In genomic region chr10:69734416-69734796, GRCh38 we compare ENCODE assay signal across 21 cellular contexts.
DNase-seq lines count a peak whose midpoint lies in the region; ATAC-seq and TF ChIP-seq lines count a peak whose summit lies in the region.
"Had no signal": no experiment of that assay in that cellular context is flagged by ENCODE, and none has a peak within 500 bp of the region (broad histone marks: within the 10 kb centered on the region; RNA-seq: fewer than 3 reads in every experiment).

No MANE protein-coding gene starts in this region.

- H3K4me3 ChIP-seq in OCI-LY7 (ENCODE audit: low read depth, low read length, poor library complexity, severe bottlenecking): no peak overlapping the region
- no peak overlapping the region for H3K4me3 ChIP-seq in epithelial cell of esophagus (ENCODE audit: low read length)
- H3K4me3 ChIP-seq in skeletal muscle tissue (ENCODE audit: low read length in 3 of 3): no peak overlapping the region
- H3K4me3 ChIP-seq: uterus had no signal

- peak overlapping the region; percentile 44; the same call in 1 of the 2 replicates for H2AFZ ChIP-seq in OCI-LY7 (ENCODE audit: low read length)

- H3K9ac ChIP-seq in skeletal muscle tissue (ENCODE audit: low read depth in 1 of 3, low read length in 3 of 3): peak overlapping the region in 1 of 3 donors; percentile 4

- H3K36me3 Mint-ChIP-seq in activated CD4-positive, alpha-beta T cell treated with anti-CD3 and anti-CD28 coated beads, Interleukin-2, amount 10 ng/mL, durations not matched to agents 24 days and 14 days (ENCODE audit: low read depth): no peaks in the 10 kb centered on the region
- H3K36me3 Mint-ChIP-seq: activated CD4-positive, alpha-beta memory T cell treated with anti-CD3 and anti-CD28 coated beads for 36 hours; activated naive CD4-positive, alpha-beta T cell treated with anti-CD3 and anti-CD28 coated beads, Interleukin-2, amount 50 U/mL, for 72 hours; brain; mesothelial cell of epicardium had no signal

- no peaks in the 10 kb centered on the region for H3K9me3 Mint-ChIP-seq in activated CD4-positive, alpha-beta T cell treated with anti-CD3 and anti-CD28 coated beads, Interleukin-2, amount 10 ng/mL, durations not matched to agents 24 days and 14 days
- H3K9me3 Mint-ChIP-seq: activated CD4-positive, alpha-beta memory T cell treated with anti-CD3 and anti-CD28 coated beads for 36 hours; activated naive CD4-positive, alpha-beta T cell treated with anti-CD3 and anti-CD28 coated beads, Interleukin-2, amount 50 U/mL, for 72 hours; mesothelial cell of epicardium; neural crest cell had no signal

- ATAC-seq in GM18511 (IDR thresholded peaks at IDR 0.05; ENCODE audit: unreplicated experiment) (no peak), GM18519 (IDR thresholded peaks at IDR 0.05; ENCODE audit: low FRiP score, unreplicated experiment) (no peak)

- H3K9me2 ChIP-seq in OCI-LY7 (ENCODE audit: insufficient read depth, low read length): no peaks in the 10 kb centered on the region

- peak overlapping the region; percentile 1 for H3K27ac Mint-ChIP-seq in activated CD4-positive, alpha-beta T cell treated with anti-CD3 and anti-CD28 coated beads, Interleukin-2, amount 10 ng/mL, durations not matched to agents 24 days and 14 days
- H3K27ac Mint-ChIP-seq: activated CD4-positive, alpha-beta memory T cell treated with anti-CD3 and anti-CD28 coated beads for 36 hours; mesothelial cell of epicardium had no signal

- peaks cover 7% of the 10 kb centered on the region for H3K27me3 Mint-ChIP-seq in activated CD4-positive, alpha-beta T cell treated with anti-CD3 and anti-CD28 coated beads, Interleukin-2, amount 10 ng/mL, durations not matched to agents 24 days and 14 days

- TF ChIP-seq CTCF in OCI-LY7 (conservative IDR thresholded peaks at IDR 0.05; ENCODE audit: low read length): no peak
- TF ChIP-seq CTCF in epithelial cell of esophagus (IDR thresholded peaks at IDR 0.05; ENCODE audit: insufficient read depth, low read depth, low read length, missing control alignments): no peak

- H3K4me2 ChIP-seq in OCI-LY7 (ENCODE audit: low read length): no peak overlapping the region

- CTCF ChIA-PET in OCI-LY7 (lab: Charles Lee; ENCODE audit: unreplicated experiment): no interaction called here

- H4K20me1 ChIP-seq in OCI-LY7 (ENCODE audit: insufficient read depth, low read length): no peaks in the 10 kb centered on the region

- H3K4me1 ChIP-seq in OCI-LY7 (ENCODE audit: insufficient read depth, low read length, poor library complexity, severe bottlenecking) (peaks cover 8% of the 10 kb centered on the region), skeletal muscle tissue (ENCODE audit: control insufficient read depth in 3 of 3, insufficient read depth in 3 of 3, low read length in 3 of 3) (peaks cover 58 to 87% (median 80%) of the 10 kb centered on the region in 3 donors)
- H3K4me1 ChIP-seq: uterus had no signal

- intact Hi-C loops in activated CD4-positive, alpha-beta T cell treated with anti-CD3 and anti-CD28 coated beads, Interleukin-2, amount 10 ng/mL, durations not matched to agents 24 days and 14 days (cut with micrococcal nuclease): no loop called here
- intact Hi-C loops in OCI-LY7 (cut with micrococcal nuclease; ENCODE audit: unreplicated experiment): no loop called here

- H3K36me3 ChIP-seq in OCI-LY7 (ENCODE audit: insufficient read depth, low read length) (no peaks in the 10 kb centered on the region), skeletal muscle tissue (ENCODE audit: control insufficient read depth in 3 of 3, insufficient read depth in 3 of 3, low read length in 3 of 3) (no peaks in the 10 kb centered on the region)
- H3K36me3 ChIP-seq: uterus had no signal

- BruUV-seq in OCI-LY7 (replicated peaks; lab: Mats Ljungman, UMichigan): no TSS peak

- no peak for DNase-seq in activated CD4-positive, alpha-beta T cell treated with anti-CD3 and anti-CD28 coated beads, Interleukin-2, amount 10 ng/mL, durations not matched to agents 24 days and 14 days
- DNase-seq in activated CD4-positive, alpha-beta T cell treated with anti-CD3 and anti-CD28 coated beads for 48 hours: no peak
- DNase-seq in OCI-LY7 (ENCODE audit: low spot score) (no peak), epithelial cell of esophagus (ENCODE audit: low read depth) (peak; percentile 21), NCI-H774 (lab: John Stamatoyannopoulos, UW) (no peak)
- DNase-seq: cortex of kidney; head of caudate nucleus; NCI-H1417 treated with DMSO at 0.1 percent for 48 hours; NCI-H2107; NCI-H526 treated with DMSO at 0.1 percent for 48 hours; SIG-M5; stimulated activated CD4-positive, alpha-beta T cell treated with anti-CD3 and anti-CD28 coated beads, Interleukin-12 subunit alpha, Interleukin-12 subunit beta, amount 100 ng/mL, for 4 hours; uterus had no signal

- POLR2A ChIA-PET in OCI-LY7 (lab: Charles Lee): no interaction called here

- peak overlapping the region; percentile 24 for H3K4me3 Mint-ChIP-seq in activated CD4-positive, alpha-beta T cell treated with anti-CD3 and anti-CD28 coated beads, Interleukin-2, amount 10 ng/mL, durations not matched to agents 24 days and 14 days
- H3K4me3 Mint-ChIP-seq: activated CD4-positive, alpha-beta memory T cell treated with anti-CD3 and anti-CD28 coated beads for 36 hours; mesothelial cell of epicardium; neural crest cell had no signal

- H3K27ac ChIP-seq in OCI-LY7 (ENCODE audit: low read depth, low read length, poor library complexity, severe bottlenecking) (no peak overlapping the region), skeletal muscle tissue (ENCODE audit: low read depth, low read length) (peak overlapping the region; percentile 44)
- H3K27ac ChIP-seq: uterus had no signal

- H3K9me3 ChIP-seq in OCI-LY7 (ENCODE audit: low read length) (no peaks in the 10 kb centered on the region), skeletal muscle tissue (ENCODE audit: control insufficient read depth in 3 of 3, low read length in 3 of 3) (no peaks in the 10 kb centered on the region)
- H3K9me3 ChIP-seq: uterus had no signal

- H3K27me3 ChIP-seq in skeletal muscle tissue (ENCODE audit: control insufficient read depth in 3 of 3, insufficient read depth in 3 of 3, low read length in 3 of 3): no peaks in the 10 kb centered on the region
- H3K27me3 ChIP-seq: uterus had no signal

- no peaks in the 10 kb centered on the region for H3K79me2 ChIP-seq in OCI-LY7 (ENCODE audit: insufficient read depth, low read depth, low read length)

- peaks cover 18% of the 10 kb centered on the region for H3K4me1 Mint-ChIP-seq in activated CD4-positive, alpha-beta T cell treated with anti-CD3 and anti-CD28 coated beads, Interleukin-2, amount 10 ng/mL, durations not matched to agents 24 days and 14 days
